23 cellular contexts compared by ENCODE assay signal in genomic region chr14:77872971-77873370, GRCh38.
"Had no signal": no experiment of that assay in that cellular context is flagged by ENCODE, and none has a peak within 500 bp of the region (broad histone marks: within the 10 kb centered on the region; RNA-seq: fewer than 3 reads in every experiment).

No MANE protein-coding gene starts in this region.

- ATAC-seq: activated CD8-positive, alpha-beta memory T cell treated with anti-CD3 and anti-CD28 coated beads, Interleukin-2, amount 10 ng/mL, durations not matched to agents 7 days and 5 days; activated CD8-positive, alpha-beta T cell treated with anti-CD3 and anti-CD28 coated beads for 36 hours; effector memory CD8-positive, alpha-beta T cell; esophagus mucosa; left lobe of liver; naive thymus-derived CD4-positive, alpha-beta T cell; sciatic nerve; stimulated activated memory B cell treated with anti-CD40 and anti-IgM and Interleukin-4, amounts not matched to agents 10 μg/mL and 1 μg/mL and 100 μg/mL, for 72 hours; T-helper 17 cell; upper lobe of right lung had no signal

- H3K27ac Mint-ChIP-seq: activated CD4-positive, alpha-beta T cell treated with anti-CD3 and anti-CD28 coated beads, Interleukin-2, amount 10 ng/mL, durations not matched to agents 7 days and 5 days; activated CD8-positive, alpha-beta memory T cell treated with anti-CD3 and anti-CD28 coated beads, Interleukin-2, amount 10 ng/mL, durations not matched to agents 7 days and 5 days; activated CD8-positive, alpha-beta T cell treated with anti-CD3 and anti-CD28 coated beads for 36 hours; activated naive CD4-positive, alpha-beta T cell treated with anti-CD3 and anti-CD28 coated beads, Interleukin-2, amount 10 ng/mL, durations not matched to agents 7 days and 5 days; effector memory CD8-positive, alpha-beta T cell; stimulated activated memory B cell treated with anti-CD40 and anti-IgM and Interleukin-4, amounts not matched to agents 10 μg/mL and 1 μg/mL and 100 μg/mL, for 72 hours; T-helper 17 cell had no signal

- H3K9me3 ChIP-seq: upper lobe of right lung had no signal

- H3K27me3 ChIP-seq: upper lobe of right lung had no signal

- H3K9me3 Mint-ChIP-seq: effector memory CD8-positive, alpha-beta T cell; neural crest cell had no signal

- H3K27ac ChIP-seq: upper lobe of right lung had no signal

- H3K4me1 ChIP-seq: upper lobe of right lung had no signal

- H3K36me3 ChIP-seq: upper lobe of right lung had no signal

- H3K4me3 Mint-ChIP-seq: activated CD4-positive, alpha-beta T cell treated with anti-CD3 and anti-CD28 coated beads, Interleukin-2, amount 10 ng/mL, durations not matched to agents 7 days and 5 days; activated CD8-positive, alpha-beta memory T cell treated with anti-CD3 and anti-CD28 coated beads, Interleukin-2, amount 10 ng/mL, durations not matched to agents 7 days and 5 days; activated CD8-positive, alpha-beta T cell treated with anti-CD3 and anti-CD28 coated beads for 36 hours; activated naive CD4-positive, alpha-beta T cell treated with anti-CD3 and anti-CD28 coated beads, Interleukin-2, amount 10 ng/mL, durations not matched to agents 7 days and 5 days; effector memory CD8-positive, alpha-beta T cell; naive thymus-derived CD4-positive, alpha-beta T cell; neural crest cell; stimulated activated memory B cell treated with anti-CD40 and anti-IgM and Interleukin-4, amounts not matched to agents 10 μg/mL and 1 μg/mL and 100 μg/mL, for 72 hours; T-helper 17 cell had no signal

- H3K4me1 Mint-ChIP-seq: activated CD4-positive, alpha-beta T cell treated with anti-CD3 and anti-CD28 coated beads, Interleukin-2, amount 10 ng/mL, durations not matched to agents 7 days and 5 days; activated CD8-positive, alpha-beta memory T cell treated with anti-CD3 and anti-CD28 coated beads, Interleukin-2, amount 10 ng/mL, durations not matched to agents 7 days and 5 days; activated naive CD4-positive, alpha-beta T cell treated with anti-CD3 and anti-CD28 coated beads, Interleukin-2, amount 10 ng/mL, durations not matched to agents 7 days and 5 days; neural crest cell; stimulated activated memory B cell treated with anti-CD40 and anti-IgM and Interleukin-4, amounts not matched to agents 10 μg/mL and 1 μg/mL and 100 μg/mL, for 72 hours had no signal

- DNase-seq: activated CD4-positive, alpha-beta T cell treated with anti-CD3 and anti-CD28 coated beads, Interleukin-2, amount 10 ng/mL, durations not matched to agents 7 days and 5 days; activated CD4-positive, CD25-positive, alpha-beta regulatory T cell treated with anti-CD3 and anti-CD28 coated beads, Interleukin-2, amount 50 U/mL, for 72 hours; activated CD8-positive, alpha-beta memory T cell treated with anti-CD3 and anti-CD28 coated beads, Interleukin-2, amount 10 ng/mL, durations not matched to agents 7 days and 5 days; activated CD8-positive, alpha-beta T cell treated with anti-CD3 and anti-CD28 coated beads for 36 hours; activated effector memory CD4-positive, alpha-beta T cell treated with anti-CD3 and anti-CD28 coated beads, Interleukin-2, amount 50 U/mL, for 16 hours; activated naive CD4-positive, alpha-beta T cell treated with anti-CD3 and anti-CD28 coated beads, Interleukin-2, amount 10 ng/mL, durations not matched to agents 7 days and 5 days; activated T-cell treated with anti-CD3 and anti-CD28 coated beads for 4 hours; amygdala; effector memory CD8-positive, alpha-beta T cell; foreskin melanocyte; kidney; naive thymus-derived CD4-positive, alpha-beta T cell; occipital lobe; stimulated activated CD4-positive, alpha-beta T cell treated with anti-CD3 and anti-CD28 coated beads, Interleukin-15, amount 100 ng/mL, for 24 hours; T-helper 17 cell; upper lobe of right lung had no signal

- H3K4me3 ChIP-seq: lung, smooth muscle cell, upper lobe of right lung had no signal

- H3K27me3 Mint-ChIP-seq: activated CD4-positive, alpha-beta T cell treated with anti-CD3 and anti-CD28 coated beads, Interleukin-2, amount 10 ng/mL, durations not matched to agents 7 days and 5 days; activated CD8-positive, alpha-beta memory T cell treated with anti-CD3 and anti-CD28 coated beads, Interleukin-2, amount 10 ng/mL, durations not matched to agents 7 days and 5 days; activated CD8-positive, alpha-beta T cell treated with anti-CD3 and anti-CD28 coated beads for 36 hours; activated naive CD4-positive, alpha-beta T cell treated with anti-CD3 and anti-CD28 coated beads, Interleukin-2, amount 10 ng/mL, durations not matched to agents 7 days and 5 days; effector memory CD8-positive, alpha-beta T cell; naive thymus-derived CD4-positive, alpha-beta T cell; stimulated activated memory B cell treated with anti-CD40 and anti-IgM and Interleukin-4, amounts not matched to agents 10 μg/mL and 1 μg/mL and 100 μg/mL, for 72 hours; T-helper 17 cell had no signal
